ENCODE assay signal across 3 cellular contexts in genomic region chr2:29104589-29105164, GRCh38.
TF ChIP-seq lines count a peak whose summit lies in the region.

No MANE protein-coding gene starts in this region.

TF ChIP-seq in A549, 52 proteins besides CTCF, POLR2A, EP300 and RAD21:
- peak; percentile 76 for TF ChIP-seq REST (IDR thresholded peaks at IDR 0.05)
- no peak for TF ChIP-seq TP53 (CRISPR knock-in tag; IDR thresholded peaks at IDR 0.05)

TF ChIP-seq in Ishikawa, 13 proteins besides CTCF, POLR2A, EP300 and RAD21:
- TF ChIP-seq REST (IDR thresholded peaks at IDR 0.05; ENCODE audit: low read depth) (peak; percentile 80), ZBTB7A (IDR thresholded peaks at IDR 0.05; ENCODE audit: low read depth) (no peak), CEBPB (IDR thresholded peaks at IDR 0.05) (no peak), EGR1 (IDR thresholded peaks at IDR 0.05) (no peak), TCF12 (IDR thresholded peaks at IDR 0.05; ENCODE audit: low read depth) (no peak), CREB1 (IDR thresholded peaks at IDR 0.05; ENCODE audit: low read depth) (no peak), FOXM1 (IDR thresholded peaks at IDR 0.05; ENCODE audit: borderline replicate concordance, low read depth) (no peak), NFIC (IDR thresholded peaks at IDR 0.05) (peak; percentile 61), USF1 (IDR thresholded peaks at IDR 0.05) (no peak), YY1 (IDR thresholded peaks at IDR 0.05; ENCODE audit: low read depth) (no peak)
- TF ChIP-seq, protein P1, sequence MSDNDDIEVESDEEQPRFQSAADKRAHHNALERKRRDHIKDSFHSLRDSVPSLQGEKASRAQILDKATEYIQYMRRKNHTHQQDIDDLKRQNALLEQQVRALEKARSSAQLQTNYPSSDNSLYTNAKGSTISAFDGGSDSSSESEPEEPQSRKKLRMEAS (IDR thresholded peaks at IDR 0.05), result no peak

TF ChIP-seq in GM12878, 131 proteins besides CTCF, POLR2A, EP300 and RAD21:
- TF ChIP-seq, protein P2, sequence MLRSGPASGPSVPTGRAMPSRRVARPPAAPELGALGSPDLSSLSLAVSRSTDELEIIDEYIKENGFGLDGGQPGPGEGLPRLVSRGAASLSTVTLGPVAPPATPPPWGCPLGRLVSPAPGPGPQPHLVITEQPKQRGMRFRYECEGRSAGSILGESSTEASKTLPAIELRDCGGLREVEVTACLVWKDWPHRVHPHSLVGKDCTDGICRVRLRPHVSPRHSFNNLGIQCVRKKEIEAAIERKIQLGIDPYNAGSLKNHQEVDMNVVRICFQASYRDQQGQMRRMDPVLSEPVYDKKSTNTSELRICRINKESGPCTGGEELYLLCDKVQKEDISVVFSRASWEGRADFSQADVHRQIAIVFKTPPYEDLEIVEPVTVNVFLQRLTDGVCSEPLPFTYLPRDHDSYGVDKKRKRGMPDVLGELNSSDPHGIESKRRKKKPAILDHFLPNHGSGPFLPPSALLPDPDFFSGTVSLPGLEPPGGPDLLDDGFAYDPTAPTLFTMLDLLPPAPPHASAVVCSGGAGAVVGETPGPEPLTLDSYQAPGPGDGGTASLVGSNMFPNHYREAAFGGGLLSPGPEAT (IDR thresholded peaks at IDR 0.05; ENCODE audit: low read depth), result no peak
- TF ChIP-seq SUZ12 (IDR thresholded peaks at IDR 0.05; ENCODE audit: unreplicated experiment) (no peak), TCF3 (IDR thresholded peaks at IDR 0.05; ENCODE audit: borderline replicate concordance, insufficient read depth, low read depth, low read length) (no peak), ATF3 (IDR thresholded peaks at IDR 0.05; ENCODE audit: borderline replicate concordance, extremely low read depth, low read depth, low read length) (no peak), KLF5 (IDR thresholded peaks at IDR 0.05; ENCODE audit: partially characterized antibody) (no peak), NFIC (IDR thresholded peaks at IDR 0.05; ENCODE audit: low read depth, low read length) (no peak), EGR1 (IDR thresholded peaks at IDR 0.05; ENCODE audit: borderline replicate concordance in 1 of 2, low read depth in 2 of 2, low read length in 2 of 2) (no peak), TBL1XR1 (IDR thresholded peaks at IDR 0.05; ENCODE audit: low read depth, low read length) (no peak), REST (IDR thresholded peaks at IDR 0.05; ENCODE audit: low read depth, low read length) (peak; percentile 70), PML (IDR thresholded peaks at IDR 0.05; ENCODE audit: low read length) (no peak)
- TF ChIP-seq, protein P3, sequence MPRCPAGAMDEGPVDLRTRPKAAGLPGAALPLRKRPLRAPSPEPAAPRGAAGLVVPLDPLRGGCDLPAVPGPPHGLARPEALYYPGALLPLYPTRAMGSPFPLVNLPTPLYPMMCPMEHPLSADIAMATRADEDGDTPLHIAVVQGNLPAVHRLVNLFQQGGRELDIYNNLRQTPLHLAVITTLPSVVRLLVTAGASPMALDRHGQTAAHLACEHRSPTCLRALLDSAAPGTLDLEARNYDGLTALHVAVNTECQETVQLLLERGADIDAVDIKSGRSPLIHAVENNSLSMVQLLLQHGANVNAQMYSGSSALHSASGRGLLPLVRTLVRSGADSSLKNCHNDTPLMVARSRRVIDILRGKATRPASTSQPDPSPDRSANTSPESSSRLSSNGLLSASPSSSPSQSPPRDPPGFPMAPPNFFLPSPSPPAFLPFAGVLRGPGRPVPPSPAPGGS (IDR thresholded peaks at IDR 0.05; ENCODE audit: borderline replicate concordance, insufficient read depth, low read depth, low read length, poor library complexity, severe bottlenecking), result peak; percentile 35
- TF ChIP-seq, protein P4, sequence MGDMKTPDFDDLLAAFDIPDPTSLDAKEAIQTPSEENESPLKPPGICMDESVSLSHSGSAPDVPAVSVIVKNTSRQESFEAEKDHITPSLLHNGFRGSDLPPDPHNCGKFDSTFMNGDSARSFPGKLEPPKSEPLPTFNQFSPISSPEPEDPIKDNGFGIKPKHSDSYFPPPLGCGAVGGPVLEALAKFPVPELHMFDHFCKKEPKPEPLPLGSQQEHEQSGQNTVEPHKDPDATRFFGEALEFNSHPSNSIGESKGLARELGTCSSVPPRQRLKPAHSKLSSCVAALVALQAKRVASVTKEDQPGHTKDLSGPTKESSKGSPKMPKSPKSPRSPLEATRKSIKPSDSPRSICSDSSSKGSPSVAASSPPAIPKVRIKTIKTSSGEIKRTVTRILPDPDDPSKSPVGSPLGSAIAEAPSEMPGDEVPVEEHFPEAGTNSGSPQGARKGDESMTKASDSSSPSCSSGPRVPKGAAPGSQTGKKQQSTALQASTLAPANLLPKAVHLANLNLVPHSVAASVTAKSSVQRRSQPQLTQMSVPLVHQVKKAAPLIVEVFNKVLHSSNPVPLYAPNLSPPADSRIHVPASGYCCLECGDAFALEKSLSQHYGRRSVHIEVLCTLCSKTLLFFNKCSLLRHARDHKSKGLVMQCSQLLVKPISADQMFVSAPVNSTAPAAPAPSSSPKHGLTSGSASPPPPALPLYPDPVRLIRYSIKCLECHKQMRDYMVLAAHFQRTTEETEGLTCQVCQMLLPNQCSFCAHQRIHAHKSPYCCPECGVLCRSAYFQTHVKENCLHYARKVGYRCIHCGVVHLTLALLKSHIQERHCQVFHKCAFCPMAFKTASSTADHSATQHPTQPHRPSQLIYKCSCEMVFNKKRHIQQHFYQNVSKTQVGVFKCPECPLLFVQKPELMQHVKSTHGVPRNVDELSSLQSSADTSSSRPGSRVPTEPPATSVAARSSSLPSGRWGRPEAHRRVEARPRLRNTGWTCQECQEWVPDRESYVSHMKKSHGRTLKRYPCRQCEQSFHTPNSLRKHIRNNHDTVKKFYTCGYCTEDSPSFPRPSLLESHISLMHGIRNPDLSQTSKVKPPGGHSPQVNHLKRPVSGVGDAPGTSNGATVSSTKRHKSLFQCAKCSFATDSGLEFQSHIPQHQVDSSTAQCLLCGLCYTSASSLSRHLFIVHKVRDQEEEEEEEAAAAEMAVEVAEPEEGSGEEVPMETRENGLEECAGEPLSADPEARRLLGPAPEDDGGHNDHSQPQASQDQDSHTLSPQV (IDR thresholded peaks at IDR 0.05), result no peak
